12 cellular contexts compared by ENCODE assay signal in the genomic region with DNA sequence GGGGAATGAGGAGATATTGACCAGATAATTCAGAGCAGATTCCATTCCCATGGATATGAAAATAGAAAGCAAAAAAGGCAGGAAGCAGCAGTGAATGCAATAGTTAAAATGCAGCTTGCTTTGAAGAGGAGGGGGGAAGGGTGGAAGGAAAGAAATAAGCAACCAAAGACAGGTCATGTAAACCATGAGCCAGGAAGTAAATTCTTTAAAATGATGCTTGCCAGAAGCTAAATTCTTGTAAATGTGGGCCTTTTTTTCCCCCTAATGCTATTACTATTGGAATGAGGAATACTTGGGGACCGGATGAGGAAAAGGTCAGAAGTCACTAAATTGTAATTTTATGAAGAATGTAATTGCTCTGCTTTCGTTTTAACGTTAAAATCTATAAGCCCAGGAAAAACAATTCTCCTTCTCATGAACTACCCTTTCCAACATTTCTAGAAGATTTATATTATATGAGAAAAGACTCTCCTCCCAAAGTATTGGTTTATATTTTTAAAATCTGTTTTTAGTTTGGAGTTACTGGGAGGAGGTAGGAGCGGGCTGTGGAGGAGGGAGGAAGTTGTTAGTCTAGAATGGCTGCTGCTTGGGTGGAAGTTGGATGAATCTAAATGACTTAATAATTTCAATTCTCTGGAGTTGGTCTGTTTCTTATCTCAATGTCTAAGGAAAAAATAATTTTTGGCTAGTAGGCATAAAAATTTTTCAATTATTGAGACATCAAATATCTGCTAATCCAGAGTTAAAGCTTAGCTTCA.
DNase-seq lines count a peak whose midpoint lies in the region; ATAC-seq and TF ChIP-seq lines count a peak whose summit lies in the region.
"Had no signal": no experiment of that assay in that cellular context is flagged by ENCODE, and none has a peak within 500 bp of the region (broad histone marks: within the 10 kb centered on the region; RNA-seq: fewer than 3 reads in every experiment).

No MANE protein-coding gene starts in this region.

- intact Hi-C loops in left ventricle myocardium inferior (cut with micrococcal nuclease), result no loop called here
- intact Hi-C loops in sciatic nerve (cut with DNase I), result no loop called here
- intact Hi-C loops in adrenal gland (cut with DNase I), result no loop called here

- H3K4me3 ChIP-seq in WI38 (ENCODE audit: low read depth, low read length), result peak overlapping the region; percentile 35
- H3K4me3 ChIP-seq in left ventricle myocardium inferior, result peak overlapping the region; percentile 32
- H3K4me3 ChIP-seq in Karpas-422 (ENCODE audit: low read length), result no peak overlapping the region
- peak overlapping the region in 1 of 4 donors; percentile 15 for H3K4me3 ChIP-seq in adrenal gland

- 52 to 65% (median 58%) methylated on average over 4 of the region's 4 CpGs for WGBS in adrenal gland, 4 donors

- H3K27me3 ChIP-seq in left ventricle myocardium inferior (ENCODE audit: low read depth), result no peaks in the 10 kb centered on the region
- H3K27me3 ChIP-seq in Karpas-422 (ENCODE audit: low read length), result no peaks in the 10 kb centered on the region
- H3K27me3 ChIP-seq in adrenal gland, result no peaks in the 10 kb centered on the region

- DNase-seq in EH (ENCODE audit: low read depth), result peak; percentile 93
- DNase-seq in left ventricle myocardium inferior, result no peak
- no peak for DNase-seq in sciatic nerve (ENCODE audit: low spot score)
- DNase-seq in NCI-H128 (lab: John Stamatoyannopoulos, UW; ENCODE audit: unreplicated experiment), result no peak
- no peak for DNase-seq in activated T-cell treated with anti-CD3 and anti-CD28 coated beads for 4 hours
- no peak for DNase-seq in Karpas-422
- no peak for DNase-seq in adrenal gland
- DNase-seq: COR-L47, NCI-H510A treated with DMSO at 0.1 percent for 48 hours had no signal

- H3K4me2 ChIP-seq in Karpas-422 (ENCODE audit: low read depth, low read length, poor library complexity, severe bottlenecking), result no peak overlapping the region

- H3K27ac ChIP-seq in left ventricle myocardium inferior (replicated peaks), result peak overlapping the region; percentile 56
- H3K27ac ChIP-seq in Karpas-422 (ENCODE audit: low read length), result no peak overlapping the region
- peak overlapping the region in 2 of 5 donors; percentile 18 to 57 for H3K27ac ChIP-seq in adrenal gland

- H3K4me1 ChIP-seq in left ventricle myocardium inferior (no peaks in the 10 kb centered on the region), Karpas-422 (ENCODE audit: low read length) (no peaks in the 10 kb centered on the region), adrenal gland (replicated peaks in 1 of 2) (no peaks in the 10 kb centered on the region)

- peak; percentile 24 for ATAC-seq in sciatic nerve
- ATAC-seq: activated naive CD4-positive, alpha-beta T cell treated with anti-CD3 and anti-CD28 coated beads, Interleukin-2, amount 50 U/mL, for 72 hours; stimulated activated memory B cell treated with anti-CD40 and anti-IgM and Interleukin-4, amounts not matched to agents 10 μg/mL and 1 μg/mL and 100 μg/mL, for 72 hours had no signal

- no peak overlapping the region for H3K9ac ChIP-seq in Karpas-422 (ENCODE audit: low read length)

- TF ChIP-seq POLR2A in adrenal gland (IDR thresholded peaks at IDR 0.05), result no peak

- H3K36me3 ChIP-seq in left ventricle myocardium inferior, result no peaks in the 10 kb centered on the region
- no peaks in the 10 kb centered on the region for H3K36me3 ChIP-seq in Karpas-422 (ENCODE audit: insufficient read depth, low read length)
- H3K36me3 ChIP-seq in adrenal gland (replicated peaks in 1 of 2), result no peaks in the 10 kb centered on the region

- no peaks in the 10 kb centered on the region for H3K79me2 ChIP-seq in Karpas-422 (ENCODE audit: low read length)

- TF ChIP-seq CTCF in WI38 (IDR thresholded peaks at IDR 0.05; ENCODE audit: low read depth, low read length) (no peak), left ventricle myocardium inferior (IDR thresholded peaks at IDR 0.05; ENCODE audit: borderline replicate concordance) (no peak), adrenal gland (IDR thresholded peaks at IDR 0.05) (no peak)

- H3K9me2 ChIP-seq in Karpas-422 (replicated peaks; ENCODE audit: insufficient read depth, low read length), result no peaks in the 10 kb centered on the region

- H2AFZ ChIP-seq in Karpas-422 (ENCODE audit: low read length), result no peak overlapping the region

- no peaks in the 10 kb centered on the region for H4K20me1 ChIP-seq in Karpas-422 (ENCODE audit: insufficient read depth, low read depth, low read length)

- H3K9me3 ChIP-seq in left ventricle myocardium inferior (replicated peaks) (no peaks in the 10 kb centered on the region), Karpas-422 (ENCODE audit: low read length) (no peaks in the 10 kb centered on the region; the same call in 1 of the 2 replicates), adrenal gland (replicated peaks in 1 of 3) (no peaks in the 10 kb centered on the region)
